1 cellular context compared by ENCODE assay signal in genomic region chr10:70233939-70234300, GRCh38.
TF ChIP-seq lines count a peak whose summit lies in the region.

No MANE protein-coding gene starts in this region.

TF ChIP-seq in K562, 482 proteins besides CTCF, POLR2A, EP300 and RAD21 (continued from another document):
- no peak for TF ChIP-seq PYGO2 (tag; IDR thresholded peaks at IDR 0.05)
- no peak for TF ChIP-seq MAX (CRISPR knock-in tag; IDR thresholded peaks at IDR 0.05)
